Comparison of ENCODE assay signal across 18 cellular contexts in genomic region chr22:32538516-32538915, GRCh38.
"Had no signal": no experiment of that assay in that cellular context is flagged by ENCODE, and none has a peak within 500 bp of the region (broad histone marks: within the 10 kb centered on the region; RNA-seq: fewer than 3 reads in every experiment).

No MANE protein-coding gene starts in this region.

- H3K27me3 ChIP-seq: colonic mucosa, sigmoid colon had no signal

- H3K36me3 Mint-ChIP-seq: naive thymus-derived CD4-positive, alpha-beta T cell had no signal

- H3K27ac Mint-ChIP-seq: naive thymus-derived CD4-positive, alpha-beta T cell had no signal

- H3K4me3 ChIP-seq: colonic mucosa, esophagus squamous epithelium, lung, sigmoid colon, skin epidermis, stomach had no signal

- H3K27ac ChIP-seq: colonic mucosa, esophagus squamous epithelium, sigmoid colon, skin epidermis, stomach had no signal

- ATAC-seq: left lobe of liver; naive thymus-derived CD4-positive, alpha-beta T cell had no signal

- H3K4me1 ChIP-seq: colonic mucosa had no signal

- DNase-seq: caudate nucleus; colonic mucosa; dermis blood vessel endothelial cell; esophagus squamous epithelium; foreskin fibroblast; hypothalamus; kidney glomerular epithelial cell; mesendoderm; naive thymus-derived CD4-positive, alpha-beta T cell; nephron progenitor cell; posterior cingulate gyrus; sigmoid colon; stimulated activated CD4-positive, alpha-beta T cell treated with anti-CD3 and anti-CD28 coated beads, Interleukin-12 subunit alpha, Interleukin-12 subunit beta, amount 100 ng/mL, for 4 hours; stimulated activated naive CD4-positive, alpha-beta T cell; stomach had no signal

- H3K36me3 ChIP-seq: colonic mucosa, esophagus squamous epithelium, sigmoid colon, stomach had no signal

- H3K4me3 Mint-ChIP-seq: naive thymus-derived CD4-positive, alpha-beta T cell; nephron progenitor cell had no signal

- H3K9me3 ChIP-seq: colonic mucosa, esophagus squamous epithelium, stomach had no signal
